ENCODE assay signal across 8 cellular contexts in genomic region chr7:140479739-140480084, GRCh38. TPM values are rescaled to one million over a fixed set of nuclear protein-coding genes. Genes with fewer than 3 reads are reported as not detected.
A peak's percentile ranks its signal among the peaks of the same experiment; 100 is the strongest.
DNase-seq lines count a peak whose midpoint lies in the region; ATAC-seq and TF ChIP-seq lines count a peak whose summit lies in the region.

No MANE protein-coding gene starts in this region.

- peak overlapping the region; percentile 92 for H2AFZ ChIP-seq in MM.1S (ENCODE audit: low read length)
- peak overlapping the region; percentile 54 for H2AFZ ChIP-seq in parathyroid adenoma

- H3K9ac ChIP-seq in ES-I3 (ENCODE audit: low read depth, low read length): peak overlapping the region; percentile 95
- H3K9ac ChIP-seq in MM.1S (ENCODE audit: low read length): no peak overlapping the region
- H3K9ac ChIP-seq in parathyroid adenoma: no peak overlapping the region

- no peak for DNase-seq in MM.1S
- no peak for DNase-seq in endothelial cell (ENCODE audit: low spot score)
- no peak for DNase-seq in HT-29 (ENCODE audit: low spot score)
- no peak for DNase-seq in HPDE6-E6E7 (ENCODE audit: extremely low spot score)
- DNase-seq in activated effector memory CD4-positive, alpha-beta T cell treated with Interleukin-2 at 50 U/mL for 16 hours: no peak

- H3K79me2 ChIP-seq in MM.1S (ENCODE audit: low read length) (peaks cover 34% of the 10 kb centered on the region), parathyroid adenoma (peaks cover 29% of the 10 kb centered on the region)

- H3K36me3 ChIP-seq in ES-I3 (ENCODE audit: insufficient read depth, low read length) (no peaks in the 10 kb centered on the region), MM.1S (replicated peaks; ENCODE audit: insufficient read depth, low read length) (no peaks in the 10 kb centered on the region), parathyroid adenoma (ENCODE audit: control insufficient read depth, insufficient read depth, low read length) (no peaks in the 10 kb centered on the region)

- H3F3A ChIP-seq in MM.1S (ENCODE audit: insufficient read depth, low read length): peaks cover 29% of the 10 kb centered on the region

- ATAC-seq in HG02973 (IDR thresholded peaks at IDR 0.05; ENCODE audit: unreplicated experiment): no peak

- no peaks in the 10 kb centered on the region for H3K9me3 Mint-ChIP-seq in endothelial cell (ENCODE audit: unreplicated experiment)

- no peaks in the 10 kb centered on the region for H3K9me2 ChIP-seq in MM.1S (replicated peaks; ENCODE audit: insufficient read depth, low read length)

- H4K20me1 ChIP-seq in MM.1S (ENCODE audit: insufficient read depth, low read length): peaks cover 25% of the 10 kb centered on the region

- H3K4me2 ChIP-seq in MM.1S (ENCODE audit: low read depth, low read length) (peak overlapping the region; percentile 94), parathyroid adenoma (ENCODE audit: low read length) (peak overlapping the region; percentile 75)

- peak overlapping the region; percentile 99 for H3K4me3 Mint-ChIP-seq in endothelial cell (ENCODE audit: unreplicated experiment)

- H3K4me1 ChIP-seq in ES-I3 (ENCODE audit: insufficient read depth, low read length) (peaks cover 10% of the 10 kb centered on the region), MM.1S (ENCODE audit: low read length) (peaks cover 11% of the 10 kb centered on the region; the same call in 1 of the 2 replicates), parathyroid adenoma (peaks cover 4% of the 10 kb centered on the region)

- TF ChIP-seq CTCF in MM.1S (IDR thresholded peaks at IDR 0.05; ENCODE audit: low read length) (no peak), endothelial cell (IDR thresholded peaks at IDR 0.05; ENCODE audit: unreplicated experiment) (no peak), parathyroid adenoma (IDR thresholded peaks at IDR 0.05) (no peak)

- peaks cover 28% of the 10 kb centered on the region for H3K4me1 Mint-ChIP-seq in endothelial cell (ENCODE audit: unreplicated experiment)

- H3K27me3 ChIP-seq in MM.1S (replicated peaks; ENCODE audit: insufficient read depth, low read length) (peaks cover 17% of the 10 kb centered on the region), parathyroid adenoma (ENCODE audit: control insufficient read depth, insufficient read depth, low read length) (no peaks in the 10 kb centered on the region)

- H3K36me3 Mint-ChIP-seq in endothelial cell (ENCODE audit: low read depth, unreplicated experiment): peaks cover 4% of the 10 kb centered on the region

- peak overlapping the region; percentile 90 for H3K4me3 ChIP-seq in MM.1S (ENCODE audit: low read length)
- H3K4me3 ChIP-seq in parathyroid adenoma (ENCODE audit: low read depth, low read length): peak overlapping the region; percentile 88

- H3K27me3 Mint-ChIP-seq in endothelial cell (ENCODE audit: unreplicated experiment): peaks cover 9% of the 10 kb centered on the region

- H3K27ac ChIP-seq in MM.1S (ENCODE audit: low read length) (no peak overlapping the region), parathyroid adenoma (peak overlapping the region; percentile 93)

- no peaks in the 10 kb centered on the region for H3K9me3 ChIP-seq in ES-I3 (ENCODE audit: control insufficient read depth, insufficient read depth, low read length)
- H3K9me3 ChIP-seq in MM.1S (replicated peaks; ENCODE audit: insufficient read depth, low read length): no peaks in the 10 kb centered on the region
- H3K9me3 ChIP-seq in parathyroid adenoma (ENCODE audit: control insufficient read depth, low read length): no peaks in the 10 kb centered on the region

- H3K27ac Mint-ChIP-seq in endothelial cell (ENCODE audit: unreplicated experiment): peak overlapping the region; percentile 77

RNA-seq across cellular contexts. Expression of gene MKRN1, which starts 0.4 kb away (rescaled TPM):
- 79.9 TPM for total RNA-seq in endothelial cell (ENCODE audit: unreplicated experiment)
- 52.5 and 61.8 TPM in 2 replicates for total RNA-seq in HT-29 (2014; rRNA removed; shearing (Covaris generic))
